7 cellular contexts compared by ENCODE assay signal in genomic region chr7:73566431-73566830, GRCh38. TPM values are rescaled to one million over a fixed set of nuclear protein-coding genes. Genes with fewer than 3 reads are reported as not detected.
A peak's percentile ranks its signal among the peaks of the same experiment; 100 is the strongest.
DNase-seq lines count a peak whose midpoint lies in the region; ATAC-seq and TF ChIP-seq lines count a peak whose summit lies in the region.
"Not testable (repeated sequence)": the region's sequence is repeated elsewhere in the genome, so short reads cannot be mapped to it uniquely, and the experiment has no call there.
"Had no signal": no experiment of that assay in that cellular context is flagged by ENCODE, and none has a peak within 500 bp of the region (broad histone marks: within the 10 kb centered on the region; RNA-seq: fewer than 3 reads in every experiment).

No MANE protein-coding gene starts in this region.

- ATAC-seq in T-helper 17 cell: peak; percentile 63
- peak; percentile 16 for ATAC-seq in left colon
- ATAC-seq in upper lobe of right lung: not testable (repeated sequence)

- not testable (repeated sequence) for H3K36me3 Mint-ChIP-seq in IgD-negative memory B cell; T-helper 17 cell (ENCODE audit: low read depth); neural crest cell (ENCODE audit: low read depth)
- peaks cover 24% of the 10 kb centered on the region for H3K36me3 Mint-ChIP-seq in activated naive CD4-positive, alpha-beta T cell treated with anti-CD3 and anti-CD28 coated beads, Interleukin-2, amount 10 ng/mL, durations not matched to agents 7 days and 5 days

- H3K27me3 ChIP-seq in upper lobe of right lung: not testable (repeated sequence)

- H3K27ac ChIP-seq in upper lobe of right lung: not testable (repeated sequence)

- H3K4me3 Mint-ChIP-seq in IgD-negative memory B cell (peak overlapping the region; percentile 40 to 92 (median 84)), T-helper 17 cell (peak overlapping the region; percentile 85)
- peak overlapping the region; percentile 65 for H3K4me3 Mint-ChIP-seq in activated naive CD4-positive, alpha-beta T cell treated with anti-CD3 and anti-CD28 coated beads, Interleukin-2, amount 10 ng/mL, durations not matched to agents 7 days and 5 days
- H3K4me3 Mint-ChIP-seq in neural crest cell: not testable (repeated sequence)

- CTCF ChIA-PET in activated naive CD4-positive, alpha-beta T cell treated with anti-CD3 and anti-CD28 coated beads, Interleukin-2, amount 10 ng/mL, durations not matched to agents 7 days and 5 days (lab: Charles Lee): interaction anchor here (1.0 to 1.9 kb wide), 5 partner anchors 17 to 47 kb away, joined by 3 to 5 read pairs (median 4); no protein-coding TSS in a partner anchor

- H3K4me3 ChIP-seq in upper lobe of right lung: peak overlapping the region; percentile 43

- H3K4me1 Mint-ChIP-seq in IgD-negative memory B cell: peaks cover 9 to 17% (median 13%) of the 10 kb centered on the region in 3 donors
- not testable (repeated sequence) for H3K4me1 Mint-ChIP-seq in T-helper 17 cell, neural crest cell
- peaks cover 38% of the 10 kb centered on the region for H3K4me1 Mint-ChIP-seq in activated naive CD4-positive, alpha-beta T cell treated with anti-CD3 and anti-CD28 coated beads, Interleukin-2, amount 10 ng/mL, durations not matched to agents 7 days and 5 days

- H3K36me3 ChIP-seq in upper lobe of right lung: peaks cover 22% of the 10 kb centered on the region

- not testable (repeated sequence) for DNase-seq in T-helper 17 cell; left colon; neural crest cell (ENCODE audit: low read depth, low spot score); upper lobe of right lung
- DNase-seq in activated naive CD4-positive, alpha-beta T cell treated with anti-CD3 and anti-CD28 coated beads, Interleukin-2, amount 10 ng/mL, durations not matched to agents 7 days and 5 days: peak; percentile 19

- H3K27me3 Mint-ChIP-seq in IgD-negative memory B cell; T-helper 17 cell; activated naive CD4-positive, alpha-beta T cell treated with anti-CD3 and anti-CD28 coated beads, Interleukin-2, amount 10 ng/mL, durations not matched to agents 7 days and 5 days: not testable (repeated sequence)
- H3K27me3 Mint-ChIP-seq in neural crest cell (ENCODE audit: low read depth): peaks cover 26% of the 10 kb centered on the region

- H3K9me3 Mint-ChIP-seq in IgD-negative memory B cell; activated naive CD4-positive, alpha-beta T cell treated with anti-CD3 and anti-CD28 coated beads, Interleukin-2, amount 10 ng/mL, durations not matched to agents 7 days and 5 days; neural crest cell: not testable (repeated sequence)

- not testable (repeated sequence) for H3K9me3 ChIP-seq in T-helper 17 cell (ENCODE audit: control insufficient read depth, low read length, poor library complexity, severe bottlenecking); upper lobe of right lung

- intact Hi-C loops in left colon (cut with DNase I, micrococcal nuclease); upper lobe of right lung (cut with DNase I): not testable (repeated sequence)

- not testable (repeated sequence) for H3K4me1 ChIP-seq in upper lobe of right lung

- TF ChIP-seq CTCF in neural crest cell (conservative IDR thresholded peaks at IDR 0.05); upper lobe of right lung (IDR thresholded peaks at IDR 0.05): not testable (repeated sequence)

- H3K27ac Mint-ChIP-seq in IgD-negative memory B cell: peak overlapping the region in 1 of 3 donors; percentile 48
- peak overlapping the region; percentile 84 for H3K27ac Mint-ChIP-seq in T-helper 17 cell
- H3K27ac Mint-ChIP-seq in activated naive CD4-positive, alpha-beta T cell treated with anti-CD3 and anti-CD28 coated beads, Interleukin-2, amount 10 ng/mL, durations not matched to agents 7 days and 5 days: peak overlapping the region; percentile 61
- H3K27ac Mint-ChIP-seq in neural crest cell (ENCODE audit: unreplicated experiment): peak overlapping the region; percentile 10

RNA-seq across cellular contexts. Expression of gene BCL7B, which starts 8.9 kb away (rescaled TPM):
- polyA plus RNA-seq in IgD-negative memory B cell: 78.5 TPM
- total RNA-seq in T-helper 17 cell: 100 to 1,000 TPM; 112 to 116 TPM
- total RNA-seq in left colon: 10 to 100 TPM; 59.0 to 60.8 TPM
- 49.9 and 51.6 TPM in 2 replicates for total RNA-seq in neural crest cell
- 71.8 TPM for total RNA-seq in upper lobe of right lung

RNA-seq across cellular contexts. Expression of gene TBL2, which starts 11.9 kb away (rescaled TPM):
- polyA plus RNA-seq in IgD-negative memory B cell: 21.3 TPM
- total RNA-seq in T-helper 17 cell (10 to 100 TPM; 15.3 to 22.9 TPM), left colon (10 to 100 TPM; 30.8 to 36.3 TPM), neural crest cell (42.8 and 45.6 TPM in 2 replicates), upper lobe of right lung (29.8 TPM)

RNA-seq across cellular contexts. Expression of gene BAZ1B, which starts 44.3 kb away (rescaled TPM):
- 22.4 TPM for polyA plus RNA-seq in IgD-negative memory B cell
- total RNA-seq in T-helper 17 cell: 10 to 100 TPM; 51.2 to 52.6 TPM
- total RNA-seq in left colon: 10 to 100 TPM; 37.7 to 42.6 TPM
- total RNA-seq in neural crest cell: 134 and 135 TPM in 2 replicates
- 55.7 TPM for total RNA-seq in upper lobe of right lung

RNA-seq across cellular contexts. Expression of gene MLXIPL, which starts 57.9 kb away (rescaled TPM):
- not detected for polyA plus RNA-seq in IgD-negative memory B cell
- total RNA-seq in T-helper 17 cell (not detected), left colon (10 to 100 TPM; 13.2 to 23.3 TPM), neural crest cell (0.80 and 1.1 TPM in 2 replicates), upper lobe of right lung (11.1 TPM)
- total RNA-seq: frontal cortex had no signal
